ENCODE assay signal across 9 cellular contexts in the genomic region with DNA sequence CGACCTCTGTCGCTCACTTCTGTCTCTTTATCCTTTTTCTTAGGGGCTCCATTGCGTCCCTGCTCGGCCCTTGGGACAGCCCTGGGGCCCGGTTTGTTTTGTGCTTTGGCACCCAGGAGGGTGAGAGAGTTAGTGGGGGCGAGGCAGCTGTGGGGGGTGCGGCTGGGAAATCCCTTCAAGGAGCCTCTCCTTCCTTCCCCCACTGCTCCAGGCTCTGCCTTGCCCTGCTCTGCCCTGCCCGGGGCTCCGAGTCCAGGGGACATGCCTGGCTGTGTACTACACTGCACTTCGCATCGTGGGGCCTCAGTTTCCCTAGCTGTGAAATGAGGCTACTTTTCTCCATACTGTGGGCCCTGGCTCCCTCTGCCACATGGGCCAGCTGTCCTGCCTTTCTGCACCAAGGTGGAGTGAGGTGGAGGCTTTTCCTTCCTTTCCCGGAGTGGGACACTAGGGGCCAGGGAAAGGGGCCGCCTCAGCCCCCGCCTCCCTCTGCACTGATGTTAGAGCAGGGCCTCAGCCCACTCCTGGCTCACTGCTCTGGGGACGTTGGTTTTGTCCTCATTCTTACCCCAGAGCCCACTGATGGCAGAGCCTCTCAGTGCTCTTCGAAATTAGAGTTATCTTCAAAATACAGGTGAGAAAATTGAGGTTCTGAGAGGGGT. TPM values are rescaled to one million over a fixed set of nuclear protein-coding genes. Genes with fewer than 3 reads are reported as not detected.
DNase-seq lines count a peak whose midpoint lies in the region; ATAC-seq and TF ChIP-seq lines count a peak whose summit lies in the region.
"Had no signal": no experiment of that assay in that cellular context is flagged by ENCODE, and none has a peak within 500 bp of the region (broad histone marks: within the 10 kb centered on the region; RNA-seq: fewer than 3 reads in every experiment).

No MANE protein-coding gene starts in this region.

- peak overlapping the region; percentile 21 to 41 for H3K4me3 ChIP-seq in body of pancreas
- peak overlapping the region; percentile 69 for H3K4me3 ChIP-seq in lower lobe of right lung
- H3K4me3 ChIP-seq in transverse colon: peak overlapping the region; percentile 36 to 81 (median 53)

- H3K4me3 Mint-ChIP-seq in activated naive CD4-positive, alpha-beta T cell treated with anti-CD3 and anti-CD28 coated beads for 36 hours: peak overlapping the region; percentile 91

- no peak for TF ChIP-seq CTCF in body of pancreas (IDR thresholded peaks at IDR 0.05)
- TF ChIP-seq CTCF in lower lobe of right lung (IDR thresholded peaks at IDR 0.05): no peak
- TF ChIP-seq CTCF in transverse colon (IDR thresholded peaks at IDR 0.05): no peak

- peaks cover 14% of the 10 kb centered on the region for H3K4me1 ChIP-seq in body of pancreas
- peaks cover 12% of the 10 kb centered on the region for H3K4me1 ChIP-seq in lower lobe of right lung
- H3K4me1 ChIP-seq in transverse colon: peaks cover 5 to 15% (median 14%) of the 10 kb centered on the region in 4 donors

- 10 to 28% methylated on average over 5 to 16 of the region's 16 CpGs for WGBS in body of pancreas, 2 donors
- 0 to 27% methylated on average over 4 to 16 of the region's 16 CpGs for WGBS in transverse colon (ENCODE audit: low coverage in 1 of 2), 2 donors

- H3K36me3 ChIP-seq in body of pancreas (replicated peaks in 1 of 2; ENCODE audit: insufficient read depth in 1 of 2, low read depth in 2 of 2) (no peaks in the 10 kb centered on the region), lower lobe of right lung (no peaks in the 10 kb centered on the region), transverse colon (no peaks in the 10 kb centered on the region)

- peaks cover 24% of the 10 kb centered on the region for H3K4me1 Mint-ChIP-seq in activated naive CD4-positive, alpha-beta T cell treated with anti-CD3 and anti-CD28 coated beads for 36 hours (ENCODE audit: low read depth)

- H3K9me3 ChIP-seq in body of pancreas: no peaks in the 10 kb centered on the region
- H3K9me3 ChIP-seq in lower lobe of right lung: no peaks in the 10 kb centered on the region
- no peaks in the 10 kb centered on the region for H3K9me3 ChIP-seq in transverse colon

- H3K9me3 Mint-ChIP-seq in activated naive CD4-positive, alpha-beta T cell treated with anti-CD3 and anti-CD28 coated beads for 36 hours: no peaks in the 10 kb centered on the region

- CTCF ChIA-PET in activated naive CD4-positive, alpha-beta T cell treated with anti-CD3 and anti-CD28 coated beads for 36 hours (lab: Charles Lee): no interaction called here

- intact Hi-C loops in activated naive CD4-positive, alpha-beta T cell treated with anti-CD3 and anti-CD28 coated beads for 36 hours (cut with micrococcal nuclease): no loop called here
- intact Hi-C loops in body of pancreas (cut with DNase I) (no loop called here), lower lobe of right lung (cut with DNase I) (no loop called here), transverse colon (cut with DNase I; ENCODE audit: low total_unique reads) (no loop called here)

- H3K27ac ChIP-seq in body of pancreas (no peak overlapping the region), lower lobe of right lung (peak overlapping the region; percentile 56), transverse colon (peak overlapping the region in 3 of 4 donors; percentile 55 to 75 (median 61))

- TF ChIP-seq EP300 in transverse colon (IDR thresholded peaks at IDR 0.05; ENCODE audit: low read depth): no peak

- in situ Hi-C loops in transverse colon (cut with MboI; ENCODE audit: low pct_ligation_motif_present in 1 of 4, low pct_unique_long_range_greater_than_20kb in 1 of 4, low sequenced_read_pairs in 3 of 4): no loop called here

- DNase-seq in activated naive CD4-positive, alpha-beta T cell treated with anti-CD3 and anti-CD28 coated beads for 36 hours: no peak
- DNase-seq in activated naive CD4-positive, alpha-beta T cell treated with Interleukin-2 at 50 U/mL for 16 hours: no peak
- DNase-seq in body of pancreas: no peak
- DNase-seq in lower lobe of right lung: no peak
- no peak for DNase-seq in transverse colon
- no peak for DNase-seq in NCI-H526 treated with DMSO at 0.1 percent for 48 hours (lab: John Stamatoyannopoulos, UW)
- no peak for DNase-seq in D341Med (ENCODE audit: low spot score)
- DNase-seq: DMS79 treated with DMSO at 0.1 percent for 48 hours had no signal

- H3K27ac Mint-ChIP-seq in activated naive CD4-positive, alpha-beta T cell treated with anti-CD3 and anti-CD28 coated beads for 36 hours: peak overlapping the region; percentile 0

- H3K27me3 Mint-ChIP-seq in activated naive CD4-positive, alpha-beta T cell treated with anti-CD3 and anti-CD28 coated beads for 36 hours (ENCODE audit: low read depth): no peaks in the 10 kb centered on the region

- TF ChIP-seq POLR2A in body of pancreas (IDR thresholded peaks at IDR 0.05) (no peak), transverse colon (IDR thresholded peaks at IDR 0.05) (no peak)

- no peak for ATAC-seq in body of pancreas
- ATAC-seq in lower lobe of right lung: no peak
- no peak for ATAC-seq in HG02870 (IDR thresholded peaks at IDR 0.05; ENCODE audit: unreplicated experiment)

- H3K27me3 ChIP-seq in body of pancreas (no peaks in the 10 kb centered on the region), lower lobe of right lung (ENCODE audit: low read depth) (no peaks in the 10 kb centered on the region), transverse colon (no peaks in the 10 kb centered on the region)

- no peaks in the 10 kb centered on the region for H3K36me3 Mint-ChIP-seq in activated naive CD4-positive, alpha-beta T cell treated with anti-CD3 and anti-CD28 coated beads for 36 hours (ENCODE audit: low read depth)

RNA-seq across cellular contexts. Expression of gene LLGL1, which starts 1.0 kb away (rescaled TPM):
- total RNA-seq in activated naive CD4-positive, alpha-beta T cell treated with anti-CD3 and anti-CD28 coated beads for 36 hours: 10 to 100 TPM; 14.8 to 15.0 TPM
- 10 to 100 TPM in 1 of 2 donors, 1 to 10 TPM in 1; 6.6 to 11.4 TPM for total RNA-seq in body of pancreas
- total RNA-seq in lower lobe of right lung: 12.0 TPM
- total RNA-seq in transverse colon: 10 to 100 TPM; 11.1 to 18.0 (median 14.9) TPM

RNA-seq across cellular contexts. Expression of gene FLII, which starts 32.1 kb away (rescaled TPM):
- 100 to 1,000 TPM; 326 to 328 TPM for total RNA-seq in activated naive CD4-positive, alpha-beta T cell treated with anti-CD3 and anti-CD28 coated beads for 36 hours
- total RNA-seq in body of pancreas (100 to 1,000 TPM; 154 to 173 TPM), lower lobe of right lung (327 TPM), transverse colon (100 to 1,000 TPM; 365 to 919 (median 428) TPM)

RNA-seq across cellular contexts. Expression of gene MIEF2, which starts 34.0 kb away (rescaled TPM):
- 1 to 10 TPM; 6.0 to 7.1 TPM for total RNA-seq in activated naive CD4-positive, alpha-beta T cell treated with anti-CD3 and anti-CD28 coated beads for 36 hours
- total RNA-seq in body of pancreas: 10 to 100 TPM; 16.2 to 21.8 TPM
- total RNA-seq in lower lobe of right lung: 9.5 TPM
- 10 to 100 TPM in 3 of 4 donors, 1 to 10 TPM in 1; 7.4 to 48.0 (median 21.0) TPM for total RNA-seq in transverse colon

RNA-seq across cellular contexts. Expression of gene ALKBH5, which starts 42.8 kb away (rescaled TPM):
- 10 to 100 TPM; 83.4 to 86.7 TPM for total RNA-seq in activated naive CD4-positive, alpha-beta T cell treated with anti-CD3 and anti-CD28 coated beads for 36 hours
- total RNA-seq in body of pancreas (10 to 100 TPM; 45.4 to 48.8 TPM), lower lobe of right lung (100 TPM), transverse colon (100 to 1,000 TPM in 2 of 4 donors, 10 to 100 TPM in 2; 69.2 to 109 (median 88.4) TPM)

Comparison
In these comparisons a context has a peak if more than half of its experiments do, and no peak if none do; other contexts are left out.
1. H3K27ac ChIP-seq: peak in lower lobe of right lung (single experiment) and transverse colon (3 of 4); none in body of pancreas (0 of 4).
2. Peak in every context shown above with its lines, with median percentiles within 50 percentile points of each other: H3K4me3 ChIP-seq.